38 cellular contexts compared by ENCODE assay signal in genomic region chr11:71316701-71317100, GRCh38.
"Had no signal": no experiment of that assay in that cellular context is flagged by ENCODE, and none has a peak within 500 bp of the region (broad histone marks: within the 10 kb centered on the region; RNA-seq: fewer than 3 reads in every experiment).

No MANE protein-coding gene starts in this region.

- ATAC-seq: activated naive CD4-positive, alpha-beta T cell treated with anti-CD3 and anti-CD28 coated beads, Interleukin-2, amount 50 U/mL, for 72 hours; activated naive CD8-positive, alpha-beta T cell treated with anti-CD3 and anti-CD28 coated beads, Interleukin-2, amount 50 U/mL, for 24 hours; activated T-cell treated with anti-CD3 and anti-CD28 coated beads, Interleukin-2, amount 50 U/mL, for 4 hours; activated T-cell treated with anti-CD3 and anti-CD28 coated beads, Interleukin-2, amount 50 U/mL, for 72 hours; activated T-helper 17 cell treated with anti-CD3 and anti-CD28 coated beads, Interleukin-2, amount 50 U/mL, for 72 hours; body of pancreas had no signal

- H3K27ac ChIP-seq: adrenal gland, ascending aorta, body of pancreas, brain microvascular endothelial cell, breast epithelium, cardiac muscle cell had no signal

- H3K9me3 Mint-ChIP-seq: activated T-helper 1 cell treated with anti-CD3 and anti-CD28 coated beads, Interleukin-12 subunit alpha, Interleukin-12 subunit beta, Interleukin-2, Interleukin-4 antibody, amounts not matched to agents 30 ng/mL and 10 ng/mL and 1 ng/mL, durations not matched to agents 14 hours and 24 hours and 36 hours had no signal

- H3K9me3 ChIP-seq: body of pancreas had no signal

- H3K27me3 Mint-ChIP-seq: activated naive CD4-positive, alpha-beta T cell treated with anti-CD3 and anti-CD28 coated beads, Interleukin-2, amount 10 ng/mL, durations not matched to agents 7 days and 5 days had no signal

- DNase-seq: activated effector memory CD4-positive, alpha-beta T cell treated with Interleukin-2 at 50 U/mL for 16 hours; activated gamma-delta T cell; activated gamma-delta T cell treated with Interleukin-2 at 50 U/mL for 16 hours; activated naive CD4-positive, alpha-beta T cell; activated naive CD4-positive, alpha-beta T cell treated with anti-CD3 and anti-CD28 coated beads for 36 hours; activated naive CD4-positive, alpha-beta T cell treated with anti-CD3 and anti-CD28 coated beads, Interleukin-2, amount 10 ng/mL, durations not matched to agents 7 days and 5 days; activated naive CD4-positive, alpha-beta T cell treated with anti-CD3 and anti-CD28 coated beads, Interleukin-2, amount 50 U/mL, for 16 hours; activated naive CD4-positive, alpha-beta T cell treated with Interleukin-2 at 50 U/mL for 16 hours; activated naive CD8-positive, alpha-beta T cell treated with anti-CD3 and anti-CD28 coated beads for 36 hours; activated naive CD8-positive, alpha-beta T cell treated with anti-CD3 and anti-CD28 coated beads, Interleukin-2, amount 10 ng/mL, durations not matched to agents 7 days and 5 days; activated naive CD8-positive, alpha-beta T cell treated with anti-CD3 and anti-CD28 coated beads, Interleukin-2, amount 50 U/mL, for 24 hours; activated T-cell treated with anti-CD3 and anti-CD28 coated beads, Interleukin-2, amount 50 U/mL, for 1 hour; activated T-cell treated with anti-CD3 and anti-CD28 coated beads, Interleukin-2, amount 50 U/mL, for 24 hours; activated T-cell treated with anti-CD3 and anti-CD28 coated beads, Interleukin-2, amount 50 U/mL, for 4 hours; activated T-cell treated with anti-CD3 and anti-CD28 coated beads, Interleukin-2, amount 50 U/mL, for 48 hours; activated T-cell treated with anti-CD3 and anti-CD28 coated beads, Interleukin-2, amount 50 U/mL, for 72 hours; adrenal gland; amniotic stem cell; amygdala; anterior cingulate cortex; body of pancreas; brain microvascular endothelial cell; caudate nucleus; central memory CD4-positive, alpha-beta T cell; cerebellar nuclear complex had no signal

- H3K36me3 ChIP-seq: adrenal gland, ascending aorta, brain microvascular endothelial cell, breast epithelium, cardiac muscle cell had no signal

- H3K4me3 ChIP-seq: adrenal gland, ascending aorta, body of pancreas, breast epithelium, cardiac muscle cell had no signal

- H3K4me1 Mint-ChIP-seq: activated naive CD4-positive, alpha-beta T cell treated with anti-CD3 and anti-CD28 coated beads, Interleukin-2, amount 10 ng/mL, durations not matched to agents 7 days and 5 days; activated naive CD4-positive, alpha-beta T cell treated with anti-CD3 and anti-CD28 coated beads, Interleukin-2, amount 50 U/mL, for 24 hours; activated naive CD8-positive, alpha-beta T cell treated with anti-CD3 and anti-CD28 coated beads for 36 hours; activated naive CD8-positive, alpha-beta T cell treated with anti-CD3 and anti-CD28 coated beads, Interleukin-2, amount 10 ng/mL, durations not matched to agents 7 days and 5 days; activated naive CD8-positive, alpha-beta T cell treated with anti-CD3 and anti-CD28 coated beads, Interleukin-2, amount 50 U/mL, for 24 hours; activated T-helper 17 cell treated with anti-CD3 and anti-CD28 coated beads, Interleukin-2, amount 50 U/mL, for 72 hours; brain; central memory CD8-positive, alpha-beta T cell had no signal

- H3K27me3 ChIP-seq: adrenal gland, ascending aorta, body of pancreas, brain microvascular endothelial cell, breast epithelium, cardiac muscle cell had no signal

- H3K36me3 Mint-ChIP-seq: activated naive CD4-positive, alpha-beta T cell treated with anti-CD3 and anti-CD28 coated beads, Interleukin-2, amount 10 ng/mL, durations not matched to agents 7 days and 5 days; activated naive CD8-positive, alpha-beta T cell; activated naive CD8-positive, alpha-beta T cell treated with anti-CD3 and anti-CD28 coated beads, Interleukin-2, amount 10 ng/mL, durations not matched to agents 7 days and 5 days; brain had no signal

- H3K4me3 Mint-ChIP-seq: activated naive CD4-positive, alpha-beta T cell treated with anti-CD3 and anti-CD28 coated beads for 36 hours; activated naive CD4-positive, alpha-beta T cell treated with anti-CD3 and anti-CD28 coated beads, Interleukin-2, amount 10 ng/mL, durations not matched to agents 7 days and 5 days; activated naive CD4-positive, alpha-beta T cell treated with anti-CD3 and anti-CD28 coated beads, Interleukin-2, amount 50 U/mL, for 24 hours; activated naive CD8-positive, alpha-beta T cell; activated naive CD8-positive, alpha-beta T cell treated with anti-CD3 and anti-CD28 coated beads for 36 hours; activated naive CD8-positive, alpha-beta T cell treated with anti-CD3 and anti-CD28 coated beads, Interleukin-2, amount 10 ng/mL, durations not matched to agents 7 days and 5 days; activated naive CD8-positive, alpha-beta T cell treated with anti-CD3 and anti-CD28 coated beads, Interleukin-2, amount 50 U/mL, for 24 hours; activated T-cell treated with anti-CD3 and anti-CD28 coated beads, Interleukin-2, amount 50 U/mL, for 24 hours; activated T-cell treated with anti-CD3 and anti-CD28 coated beads, Interleukin-2, amount 50 U/mL, for 4 hours; activated T-cell treated with anti-CD3 and anti-CD28 coated beads, Interleukin-2, amount 50 U/mL, for 72 hours; activated T-helper 1 cell treated with anti-CD3 and anti-CD28 coated beads, Interleukin-12 subunit alpha, Interleukin-12 subunit beta, Interleukin-2, Interleukin-4 antibody, amounts not matched to agents 30 ng/mL and 10 ng/mL and 1 ng/mL, durations not matched to agents 14 hours and 24 hours and 36 hours; activated T-helper 17 cell treated with anti-CD3 and anti-CD28 coated beads, Interleukin-2, amount 50 U/mL, for 72 hours; brain; central memory CD8-positive, alpha-beta T cell had no signal

- H3K4me1 ChIP-seq: adrenal gland, ascending aorta, breast epithelium had no signal

- H3K27ac Mint-ChIP-seq: activated naive CD4-positive, alpha-beta T cell treated with anti-CD3 and anti-CD28 coated beads for 36 hours; activated naive CD4-positive, alpha-beta T cell treated with anti-CD3 and anti-CD28 coated beads, Interleukin-2, amount 10 ng/mL, durations not matched to agents 7 days and 5 days; activated naive CD4-positive, alpha-beta T cell treated with anti-CD3 and anti-CD28 coated beads, Interleukin-2, amount 50 U/mL, for 24 hours; activated naive CD4-positive, alpha-beta T cell treated with anti-CD3 and anti-CD28 coated beads, Interleukin-2, amount 50 U/mL, for 72 hours; activated naive CD8-positive, alpha-beta T cell; activated naive CD8-positive, alpha-beta T cell treated with anti-CD3 and anti-CD28 coated beads for 36 hours; activated naive CD8-positive, alpha-beta T cell treated with anti-CD3 and anti-CD28 coated beads, Interleukin-2, amount 10 ng/mL, durations not matched to agents 7 days and 5 days; activated naive CD8-positive, alpha-beta T cell treated with anti-CD3 and anti-CD28 coated beads, Interleukin-2, amount 50 U/mL, for 24 hours; activated T-cell treated with anti-CD3 and anti-CD28 coated beads, Interleukin-2, amount 50 U/mL, for 24 hours; activated T-cell treated with anti-CD3 and anti-CD28 coated beads, Interleukin-2, amount 50 U/mL, for 72 hours; activated T-helper 1 cell treated with anti-CD3 and anti-CD28 coated beads, Interleukin-12 subunit alpha, Interleukin-12 subunit beta, Interleukin-2, Interleukin-4 antibody, amounts not matched to agents 30 ng/mL and 10 ng/mL and 1 ng/mL, durations not matched to agents 14 hours and 24 hours and 36 hours; activated T-helper 17 cell treated with anti-CD3 and anti-CD28 coated beads, Interleukin-2, amount 50 U/mL, for 72 hours; activated T-helper 2 cell treated with anti-CD3 and anti-CD28 coated beads, Interferon-gamma antibody, Interleukin-2, Interleukin-4, amounts not matched to agents 10 μg/mL and 5 μg/mL and 100 μg/mL, durations not matched to agents 14 hours and 24 hours and 36 hours; brain had no signal

- FAIRE-seq: astrocyte, bronchial epithelial cell had no signal
